ENCODE assay signal across 11 cellular contexts in the genomic region with DNA sequence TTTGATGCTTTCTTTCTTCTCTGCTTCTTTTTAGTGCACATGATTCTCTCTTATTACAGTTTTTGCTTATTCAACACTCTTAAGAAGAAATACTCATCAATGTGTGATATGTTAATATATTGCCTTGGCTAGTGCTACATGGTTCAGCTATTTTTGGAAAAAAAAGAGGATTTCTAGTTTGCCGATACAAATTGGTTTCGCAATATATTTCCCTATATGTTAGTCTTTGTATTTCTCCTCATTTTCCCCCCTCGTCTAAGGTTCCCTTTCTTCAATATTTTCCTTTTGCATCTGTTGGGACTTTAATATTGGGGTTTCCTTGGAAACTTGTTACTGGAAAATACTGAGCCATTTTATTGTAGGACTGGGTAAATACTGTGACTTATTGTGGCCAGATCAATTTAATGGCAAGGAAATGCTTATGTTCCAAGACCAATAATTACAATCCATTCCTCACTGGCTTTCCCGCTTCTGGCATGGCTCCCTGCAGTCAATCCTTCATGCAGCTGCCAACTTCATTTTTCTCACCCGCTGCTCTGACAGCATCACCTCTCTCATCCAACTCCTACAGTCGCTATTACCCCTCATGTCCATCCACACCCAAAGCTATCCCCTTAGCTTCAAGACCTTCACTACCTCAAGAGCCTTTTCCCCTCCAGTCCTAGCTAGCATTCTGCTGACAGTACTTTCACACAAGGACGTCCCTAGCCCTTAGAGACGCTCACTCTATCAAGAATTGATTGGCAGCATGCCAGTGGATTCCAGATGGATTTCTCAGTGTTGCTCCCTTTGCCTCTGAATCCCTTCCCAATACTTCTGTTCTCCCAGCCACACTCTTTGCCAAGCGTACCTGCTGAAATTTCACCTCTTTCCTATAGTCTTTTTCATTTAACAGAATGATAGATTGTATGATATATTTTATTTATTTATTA.
DNase-seq lines count a peak whose midpoint lies in the region; ATAC-seq lines count a peak whose summit lies in the region.
"Had no signal": no experiment of that assay in that cellular context is flagged by ENCODE, and none has a peak within 500 bp of the region (broad histone marks: within the 10 kb centered on the region; RNA-seq: fewer than 3 reads in every experiment).

No MANE protein-coding gene starts in this region.

- no peak for ATAC-seq in HG02852 (IDR thresholded peaks at IDR 0.05; ENCODE audit: unreplicated experiment)
- ATAC-seq: left ventricle myocardium superior had no signal

- intact Hi-C loops in posterior vena cava (cut with DNase I): no loop called here

- DNase-seq in HK-2 (ENCODE audit: unreplicated experiment): peak; percentile 0
- peak; percentile 30 for DNase-seq in NCI-H146 treated with DMSO at 0.1 percent for 48 hours (lab: John Stamatoyannopoulos, UW; ENCODE audit: unreplicated experiment)
- DNase-seq in NCI-H748 (lab: John Stamatoyannopoulos, UW; ENCODE audit: unreplicated experiment): peak; percentile 75
- peak; percentile 3 for DNase-seq in kidney tubule cell (ENCODE audit: low spot score)
- DNase-seq in posterior vena cava (ENCODE audit: low spot score): no peak
- no peak for DNase-seq in activated CD4-positive, CD25-positive, alpha-beta regulatory T cell treated with anti-CD3 and anti-CD28 coated beads, Interleukin-2, amount 50 U/mL, for 72 hours
- DNase-seq: left ventricle myocardium superior; NCI-H1436; SIG-M5; stimulated activated CD4-positive, alpha-beta T cell treated with anti-CD3 and anti-CD28 coated beads, Interleukin-4, amount 100 ng/mL, for 24 hours had no signal

Comparison
In these comparisons a context has a peak if more than half of its experiments do, and no peak if none do; other contexts are left out.
1. DNase-seq: peak in HK-2 (single experiment), NCI-H146 treated with DMSO at 0.1 percent for 48 hours (single experiment), NCI-H748 (single experiment) and kidney tubule cell (single experiment); none in posterior vena cava (single experiment) and activated CD4-positive, CD25-positive, alpha-beta regulatory T cell treated with anti-CD3 and anti-CD28 coated beads, Interleukin-2, amount 50 U/mL, for 72 hours (single experiment).